Comparison of ENCODE assay signal across 8 cellular contexts in genomic region chr5:102294996-102295395, GRCh38. TPM values are rescaled to one million over a fixed set of nuclear protein-coding genes. Genes with fewer than 3 reads are reported as not detected.
DNase-seq lines count a peak whose midpoint lies in the region; TF ChIP-seq lines count a peak whose summit lies in the region.
"Had no signal": no experiment of that assay in that cellular context is flagged by ENCODE, and none has a peak within 500 bp of the region (broad histone marks: within the 10 kb centered on the region; RNA-seq: fewer than 3 reads in every experiment).

No MANE protein-coding gene starts in this region.

- H3K36me3 Mint-ChIP-seq in mesothelial cell of epicardium, result no peaks in the 10 kb centered on the region

- no peaks in the 10 kb centered on the region for H3K27me3 ChIP-seq in HL-60 (ENCODE audit: insufficient read depth, poor library complexity, severe bottlenecking)
- H3K27me3 ChIP-seq in ascending aorta, result no peaks in the 10 kb centered on the region

- peaks cover 14% of the 10 kb centered on the region for H3K4me1 Mint-ChIP-seq in mesothelial cell of epicardium

- peaks cover 11% of the 10 kb centered on the region for H3K27me3 Mint-ChIP-seq in mesothelial cell of epicardium (ENCODE audit: low read depth)

- H3K9me3 Mint-ChIP-seq in mesothelial cell of epicardium, result no peaks in the 10 kb centered on the region

- intact Hi-C loops in ascending aorta (cut with DNase I), result no loop called here

- H3K9me3 ChIP-seq in ascending aorta, result no peaks in the 10 kb centered on the region

- in situ Hi-C loops in Caki2 (cut with HindIII; ENCODE audit: low pct_unique_long_range_greater_than_20kb, low sequenced_read_pairs), result no loop called here

- H3K27ac ChIP-seq in HL-60 (replicated peaks), result peak overlapping the region; percentile 83; the same call in 1 of the 2 replicates
- H3K27ac ChIP-seq in ascending aorta, result no peak overlapping the region
- H3K27ac ChIP-seq: foreskin keratinocyte had no signal

- H3K36me3 ChIP-seq in ascending aorta, result no peaks in the 10 kb centered on the region

- DNase-seq in Caki2 (ENCODE audit: low read depth), result peak; percentile 53
- DNase-seq in HL-60 (ENCODE audit: low read depth in 1 of 2, low spot score in 1 of 2), result no peak
- DNase-seq in ascending aorta (ENCODE audit: low spot score in 2 of 2), result no peak
- no peak for DNase-seq in mesothelial cell of epicardium (ENCODE audit: low spot score in 2 of 2, unreplicated experiment in 2 of 2)
- DNase-seq in kidney glomerular epithelial cell (lab: John Stamatoyannopoulos, UW), result no peak
- DNase-seq in DMS114 treated with DMSO at 0.1 percent for 48 hours (lab: John Stamatoyannopoulos, UW; ENCODE audit: unreplicated experiment), result no peak
- no peak for DNase-seq in superior temporal gyrus (ENCODE audit: extremely low spot score)
- DNase-seq: foreskin keratinocyte had no signal

- no peak overlapping the region for H3K27ac Mint-ChIP-seq in mesothelial cell of epicardium

- peak overlapping the region; percentile 87 for H3K4me3 Mint-ChIP-seq in mesothelial cell of epicardium

- peaks cover 0 to 4% of the 10 kb centered on the region in 2 donors for H3K4me1 ChIP-seq in ascending aorta
- H3K4me1 ChIP-seq: foreskin keratinocyte had no signal

- H3K4me3 ChIP-seq in HL-60 (replicated peaks; ENCODE audit: insufficient read depth, low read length) (peak overlapping the region; percentile 79), ascending aorta (peak overlapping the region; percentile 60 to 62)

- TF ChIP-seq CTCF in HL-60 (IDR thresholded peaks at IDR 0.05; ENCODE audit: insufficient read depth, low read length) (no peak), ascending aorta (IDR thresholded peaks at IDR 0.05) (no peak), mesothelial cell of epicardium (IDR thresholded peaks at IDR 0.05; ENCODE audit: unreplicated experiment) (no peak)

RNA-seq across cellular contexts. Expression of gene SLCO4C1, which starts 1.1 kb away (rescaled TPM):
- 4.1 and 4.4 TPM in 2 replicates for total RNA-seq in Caki2 (2014; rRNA removed; shearing (Covaris generic); ENCODE audit: low replicate concordance)
- total RNA-seq in ascending aorta (not detected), mesothelial cell of epicardium (1.1 to 1.3 TPM (median 1.2 TPM) in 3 replicates)
